Comparison of ENCODE assay signal across 1 cellular context in the genomic region with DNA sequence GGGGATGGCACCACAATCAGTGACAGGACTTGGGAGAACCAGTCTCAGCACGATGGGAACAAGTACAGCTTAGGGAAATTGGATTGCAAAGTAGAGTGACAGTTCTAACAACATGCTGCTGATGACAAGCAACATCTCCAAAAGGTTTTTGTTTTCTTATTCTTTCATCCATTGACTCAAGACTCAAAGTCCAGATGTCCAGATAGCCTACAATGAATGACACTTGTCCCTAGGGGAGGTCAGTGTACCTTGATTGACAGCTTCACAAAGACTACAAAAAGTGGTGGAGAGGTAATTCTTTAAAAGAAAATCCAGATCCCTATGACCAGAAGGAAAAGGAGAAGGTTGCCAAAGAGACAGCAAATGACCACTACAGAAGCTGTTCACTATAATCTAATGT.
A peak's percentile ranks its signal among the peaks of the same experiment; 100 is the strongest.
TF ChIP-seq lines count a peak whose summit lies in the region.

No MANE protein-coding gene starts in this region.

TF ChIP-seq in HepG2, 621 proteins besides CTCF, POLR2A, EP300 and RAD21 (continued from another document and continues in another):
- TF ChIP-seq, protein P1, sequence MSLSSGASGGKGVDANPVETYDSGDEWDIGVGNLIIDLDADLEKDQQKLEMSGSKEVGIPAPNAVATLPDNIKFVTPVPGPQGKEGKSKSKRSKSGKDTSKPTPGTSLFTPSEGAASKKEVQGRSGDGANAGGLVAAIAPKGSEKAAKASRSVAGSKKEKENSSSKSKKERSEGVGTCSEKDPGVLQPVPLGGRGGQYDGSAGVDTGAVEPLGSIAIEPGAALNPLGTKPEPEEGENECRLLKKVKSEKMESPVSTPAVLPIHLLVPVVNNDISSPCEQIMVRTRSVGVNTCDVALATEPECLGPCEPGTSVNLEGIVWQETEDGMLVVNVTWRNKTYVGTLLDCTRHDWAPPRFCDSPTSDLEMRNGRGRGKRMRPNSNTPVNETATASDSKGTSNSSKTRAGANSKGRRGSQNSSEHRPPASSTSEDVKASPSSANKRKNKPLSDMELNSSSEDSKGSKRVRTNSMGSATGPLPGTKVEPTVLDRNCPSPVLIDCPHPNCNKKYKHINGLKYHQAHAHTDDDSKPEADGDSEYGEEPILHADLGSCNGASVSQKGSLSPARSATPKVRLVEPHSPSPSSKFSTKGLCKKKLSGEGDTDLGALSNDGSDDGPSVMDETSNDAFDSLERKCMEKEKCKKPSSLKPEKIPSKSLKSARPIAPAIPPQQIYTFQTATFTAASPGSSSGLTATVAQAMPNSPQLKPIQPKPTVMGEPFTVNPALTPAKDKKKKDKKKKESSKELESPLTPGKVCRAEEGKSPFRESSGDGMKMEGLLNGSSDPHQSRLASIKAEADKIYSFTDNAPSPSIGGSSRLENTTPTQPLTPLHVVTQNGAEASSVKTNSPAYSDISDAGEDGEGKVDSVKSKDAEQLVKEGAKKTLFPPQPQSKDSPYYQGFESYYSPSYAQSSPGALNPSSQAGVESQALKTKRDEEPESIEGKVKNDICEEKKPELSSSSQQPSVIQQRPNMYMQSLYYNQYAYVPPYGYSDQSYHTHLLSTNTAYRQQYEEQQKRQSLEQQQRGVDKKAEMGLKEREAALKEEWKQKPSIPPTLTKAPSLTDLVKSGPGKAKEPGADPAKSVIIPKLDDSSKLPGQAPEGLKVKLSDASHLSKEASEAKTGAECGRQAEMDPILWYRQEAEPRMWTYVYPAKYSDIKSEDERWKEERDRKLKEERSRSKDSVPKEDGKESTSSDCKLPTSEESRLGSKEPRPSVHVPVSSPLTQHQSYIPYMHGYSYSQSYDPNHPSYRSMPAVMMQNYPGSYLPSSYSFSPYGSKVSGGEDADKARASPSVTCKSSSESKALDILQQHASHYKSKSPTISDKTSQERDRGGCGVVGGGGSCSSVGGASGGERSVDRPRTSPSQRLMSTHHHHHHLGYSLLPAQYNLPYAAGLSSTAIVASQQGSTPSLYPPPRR (CRISPR knock-in tag; IDR thresholded peaks at IDR 0.05; ENCODE audit: borderline replicate concordance), result no peak
- TF ChIP-seq TCF7 (IDR thresholded peaks at IDR 0.05; ENCODE audit: low read depth) (0 out of 2 replicates have a peak, but pooled peaks have one; percentile 9), CBFB (CRISPR knock-in tag; IDR thresholded peaks at IDR 0.05) (no peak), FOSL2 (CRISPR knock-in tag; IDR thresholded peaks at IDR 0.05) (no peak), CEBPG (CRISPR knock-in tag; IDR thresholded peaks at IDR 0.05) (no peak), ZNF234 (CRISPR knock-in tag; conservative IDR thresholded peaks at IDR 0.05) (no peak), SOX5 (CRISPR knock-in tag; IDR thresholded peaks at IDR 0.05; ENCODE audit: borderline replicate concordance) (peak; percentile 74; the same call in 1 of the 2 replicates), ZNF367 (CRISPR knock-in tag; IDR thresholded peaks at IDR 0.05; ENCODE audit: borderline replicate concordance) (no peak), PAF1 (CRISPR knock-in tag; IDR thresholded peaks at IDR 0.05) (no peak), TOE1 (CRISPR knock-in tag; IDR thresholded peaks at IDR 0.05) (no peak), STAT5B (CRISPR knock-in tag; IDR thresholded peaks at IDR 0.05) (no peak), ELF3 (CRISPR knock-in tag; IDR thresholded peaks at IDR 0.05) (no peak), ZNF10 (CRISPR knock-in tag; IDR thresholded peaks at IDR 0.05; ENCODE audit: borderline replicate concordance, low read depth) (no peak), HIVEP1 (CRISPR knock-in tag; IDR thresholded peaks at IDR 0.05) (no peak), ZSCAN25 (CRISPR knock-in tag; IDR thresholded peaks at IDR 0.05) (no peak), ZFP1 (CRISPR knock-in tag; IDR thresholded peaks at IDR 0.05) (no peak), YEATS2 (CRISPR knock-in tag; IDR thresholded peaks at IDR 0.05; ENCODE audit: borderline replicate concordance) (no peak), SALL1 (CRISPR knock-in tag; IDR thresholded peaks at IDR 0.05) (peak; percentile 47; the same call in 1 of the 2 replicates), ATRX (CRISPR knock-in tag; IDR thresholded peaks at IDR 0.05; ENCODE audit: borderline replicate concordance) (no peak), SOX13 (IDR thresholded peaks at IDR 0.05) (no peak), SOX13 (CRISPR knock-in tag; conservative IDR thresholded peaks at IDR 0.05 in 1 of 2, IDR thresholded peaks at IDR 0.05 in 1 of 2) (peak in 1 of 2 experiments; percentile 85; a peak in 2 of 4 replicates)
- TF ChIP-seq, protein P2, sequence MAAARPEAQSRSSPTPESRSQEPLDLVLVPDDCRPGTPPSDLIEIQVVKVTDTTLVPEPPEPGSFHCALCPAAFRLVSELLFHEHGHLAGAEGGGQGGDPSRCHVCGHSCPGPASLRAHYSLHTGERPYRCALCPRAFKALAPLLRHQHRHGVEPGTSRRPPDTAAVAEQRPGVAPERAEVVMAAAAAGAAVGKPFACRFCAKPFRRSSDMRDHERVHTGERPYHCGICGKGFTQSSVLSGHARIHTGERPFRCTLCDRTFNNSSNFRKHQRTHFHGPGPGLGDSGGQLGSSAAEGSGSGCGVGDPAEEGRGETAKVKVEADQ (CRISPR knock-in tag; IDR thresholded peaks at IDR 0.05; ENCODE audit: borderline replicate concordance), result no peak
- TF ChIP-seq, protein P3, sequence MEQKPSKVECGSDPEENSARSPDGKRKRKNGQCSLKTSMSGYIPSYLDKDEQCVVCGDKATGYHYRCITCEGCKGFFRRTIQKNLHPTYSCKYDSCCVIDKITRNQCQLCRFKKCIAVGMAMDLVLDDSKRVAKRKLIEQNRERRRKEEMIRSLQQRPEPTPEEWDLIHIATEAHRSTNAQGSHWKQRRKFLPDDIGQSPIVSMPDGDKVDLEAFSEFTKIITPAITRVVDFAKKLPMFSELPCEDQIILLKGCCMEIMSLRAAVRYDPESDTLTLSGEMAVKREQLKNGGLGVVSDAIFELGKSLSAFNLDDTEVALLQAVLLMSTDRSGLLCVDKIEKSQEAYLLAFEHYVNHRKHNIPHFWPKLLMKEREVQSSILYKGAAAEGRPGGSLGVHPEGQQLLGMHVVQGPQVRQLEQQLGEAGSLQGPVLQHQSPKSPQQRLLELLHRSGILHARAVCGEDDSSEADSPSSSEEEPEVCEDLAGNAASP (CRISPR knock-in tag; IDR thresholded peaks at IDR 0.05; ENCODE audit: borderline replicate concordance), result peak; percentile 77; the same call in 1 of the 2 replicates
- TF ChIP-seq, protein P4, sequence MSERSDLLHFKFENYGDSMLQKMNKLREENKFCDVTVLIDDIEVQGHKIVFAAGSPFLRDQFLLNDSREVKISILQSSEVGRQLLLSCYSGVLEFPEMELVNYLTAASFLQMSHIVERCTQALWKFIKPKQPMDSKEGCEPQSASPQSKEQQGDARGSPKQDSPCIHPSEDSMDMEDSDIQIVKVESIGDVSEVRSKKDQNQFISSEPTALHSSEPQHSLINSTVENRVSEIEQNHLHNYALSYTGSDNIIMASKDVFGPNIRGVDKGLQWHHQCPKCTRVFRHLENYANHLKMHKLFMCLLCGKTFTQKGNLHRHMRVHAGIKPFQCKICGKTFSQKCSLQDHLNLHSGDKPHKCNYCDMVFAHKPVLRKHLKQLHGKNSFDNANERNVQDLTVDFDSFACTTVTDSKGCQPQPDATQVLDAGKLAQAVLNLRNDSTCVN (CRISPR knock-in tag; IDR thresholded peaks at IDR 0.05; ENCODE audit: borderline replicate concordance), result no peak
- TF ChIP-seq, protein P5, sequence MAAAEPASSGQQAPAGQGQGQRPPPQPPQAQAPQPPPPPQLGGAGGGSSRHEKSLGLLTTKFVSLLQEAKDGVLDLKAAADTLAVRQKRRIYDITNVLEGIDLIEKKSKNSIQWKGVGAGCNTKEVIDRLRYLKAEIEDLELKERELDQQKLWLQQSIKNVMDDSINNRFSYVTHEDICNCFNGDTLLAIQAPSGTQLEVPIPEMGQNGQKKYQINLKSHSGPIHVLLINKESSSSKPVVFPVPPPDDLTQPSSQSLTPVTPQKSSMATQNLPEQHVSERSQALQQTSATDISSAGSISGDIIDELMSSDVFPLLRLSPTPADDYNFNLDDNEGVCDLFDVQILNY (CRISPR knock-in tag; conservative IDR thresholded peaks at IDR 0.05), result no peak
- TF ChIP-seq, protein P6, sequence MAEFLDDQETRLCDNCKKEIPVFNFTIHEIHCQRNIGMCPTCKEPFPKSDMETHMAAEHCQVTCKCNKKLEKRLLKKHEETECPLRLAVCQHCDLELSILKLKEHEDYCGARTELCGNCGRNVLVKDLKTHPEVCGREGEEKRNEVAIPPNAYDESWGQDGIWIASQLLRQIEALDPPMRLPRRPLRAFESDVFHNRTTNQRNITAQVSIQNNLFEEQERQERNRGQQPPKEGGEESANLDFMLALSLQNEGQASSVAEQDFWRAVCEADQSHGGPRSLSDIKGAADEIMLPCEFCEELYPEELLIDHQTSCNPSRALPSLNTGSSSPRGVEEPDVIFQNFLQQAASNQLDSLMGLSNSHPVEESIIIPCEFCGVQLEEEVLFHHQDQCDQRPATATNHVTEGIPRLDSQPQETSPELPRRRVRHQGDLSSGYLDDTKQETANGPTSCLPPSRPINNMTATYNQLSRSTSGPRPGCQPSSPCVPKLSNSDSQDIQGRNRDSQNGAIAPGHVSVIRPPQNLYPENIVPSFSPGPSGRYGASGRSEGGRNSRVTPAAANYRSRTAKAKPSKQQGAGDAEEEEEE (CRISPR knock-in tag; IDR thresholded peaks at IDR 0.05; ENCODE audit: borderline replicate concordance), result no peak
- TF ChIP-seq, protein P7, sequence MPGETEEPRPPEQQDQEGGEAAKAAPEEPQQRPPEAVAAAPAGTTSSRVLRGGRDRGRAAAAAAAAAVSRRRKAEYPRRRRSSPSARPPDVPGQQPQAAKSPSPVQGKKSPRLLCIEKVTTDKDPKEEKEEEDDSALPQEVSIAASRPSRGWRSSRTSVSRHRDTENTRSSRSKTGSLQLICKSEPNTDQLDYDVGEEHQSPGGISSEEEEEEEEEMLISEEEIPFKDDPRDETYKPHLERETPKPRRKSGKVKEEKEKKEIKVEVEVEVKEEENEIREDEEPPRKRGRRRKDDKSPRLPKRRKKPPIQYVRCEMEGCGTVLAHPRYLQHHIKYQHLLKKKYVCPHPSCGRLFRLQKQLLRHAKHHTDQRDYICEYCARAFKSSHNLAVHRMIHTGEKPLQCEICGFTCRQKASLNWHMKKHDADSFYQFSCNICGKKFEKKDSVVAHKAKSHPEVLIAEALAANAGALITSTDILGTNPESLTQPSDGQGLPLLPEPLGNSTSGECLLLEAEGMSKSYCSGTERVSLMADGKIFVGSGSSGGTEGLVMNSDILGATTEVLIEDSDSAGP (CRISPR knock-in tag; IDR thresholded peaks at IDR 0.05; ENCODE audit: borderline replicate concordance), result no peak
- TF ChIP-seq, protein P8, sequence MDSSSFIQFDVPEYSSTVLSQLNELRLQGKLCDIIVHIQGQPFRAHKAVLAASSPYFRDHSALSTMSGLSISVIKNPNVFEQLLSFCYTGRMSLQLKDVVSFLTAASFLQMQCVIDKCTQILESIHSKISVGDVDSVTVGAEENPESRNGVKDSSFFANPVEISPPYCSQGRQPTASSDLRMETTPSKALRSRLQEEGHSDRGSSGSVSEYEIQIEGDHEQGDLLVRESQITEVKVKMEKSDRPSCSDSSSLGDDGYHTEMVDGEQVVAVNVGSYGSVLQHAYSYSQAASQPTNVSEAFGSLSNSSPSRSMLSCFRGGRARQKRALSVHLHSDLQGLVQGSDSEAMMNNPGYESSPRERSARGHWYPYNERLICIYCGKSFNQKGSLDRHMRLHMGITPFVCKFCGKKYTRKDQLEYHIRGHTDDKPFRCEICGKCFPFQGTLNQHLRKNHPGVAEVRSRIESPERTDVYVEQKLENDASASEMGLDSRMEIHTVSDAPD (CRISPR knock-in tag; IDR thresholded peaks at IDR 0.05), result no peak
- TF ChIP-seq, protein P9, sequence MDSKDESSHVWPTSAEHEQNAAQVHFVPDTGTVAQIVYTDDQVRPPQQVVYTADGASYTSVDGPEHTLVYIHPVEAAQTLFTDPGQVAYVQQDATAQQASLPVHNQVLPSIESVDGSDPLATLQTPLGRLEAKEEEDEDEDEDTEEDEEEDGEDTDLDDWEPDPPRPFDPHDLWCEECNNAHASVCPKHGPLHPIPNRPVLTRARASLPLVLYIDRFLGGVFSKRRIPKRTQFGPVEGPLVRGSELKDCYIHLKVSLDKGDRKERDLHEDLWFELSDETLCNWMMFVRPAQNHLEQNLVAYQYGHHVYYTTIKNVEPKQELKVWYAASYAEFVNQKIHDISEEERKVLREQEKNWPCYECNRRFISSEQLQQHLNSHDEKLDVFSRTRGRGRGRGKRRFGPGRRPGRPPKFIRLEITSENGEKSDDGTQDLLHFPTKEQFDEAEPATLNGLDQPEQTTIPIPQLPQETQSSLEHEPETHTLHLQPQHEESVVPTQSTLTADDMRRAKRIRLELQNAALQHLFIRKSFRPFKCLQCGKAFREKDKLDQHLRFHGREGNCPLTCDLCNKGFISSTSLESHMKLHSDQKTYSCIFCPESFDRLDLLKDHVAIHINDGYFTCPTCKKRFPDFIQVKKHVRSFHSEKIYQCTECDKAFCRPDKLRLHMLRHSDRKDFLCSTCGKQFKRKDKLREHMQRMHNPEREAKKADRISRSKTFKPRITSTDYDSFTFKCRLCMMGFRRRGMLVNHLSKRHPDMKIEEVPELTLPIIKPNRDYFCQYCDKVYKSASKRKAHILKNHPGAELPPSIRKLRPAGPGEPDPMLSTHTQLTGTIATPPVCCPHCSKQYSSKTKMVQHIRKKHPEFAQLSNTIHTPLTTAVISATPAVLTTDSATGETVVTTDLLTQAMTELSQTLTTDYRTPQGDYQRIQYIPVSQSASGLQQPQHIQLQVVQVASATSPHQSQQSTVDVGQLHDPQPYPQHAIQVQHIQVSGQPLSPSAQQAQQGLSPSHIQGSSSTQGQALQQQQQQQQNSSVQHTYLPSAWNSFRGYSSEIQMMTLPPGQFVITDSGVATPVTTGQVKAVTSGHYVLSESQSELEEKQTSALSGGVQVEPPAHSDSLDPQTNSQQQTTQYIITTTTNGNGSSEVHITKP (CRISPR knock-in tag; IDR thresholded peaks at IDR 0.05; ENCODE audit: low read depth), result no peak
- TF ChIP-seq, protein P10, sequence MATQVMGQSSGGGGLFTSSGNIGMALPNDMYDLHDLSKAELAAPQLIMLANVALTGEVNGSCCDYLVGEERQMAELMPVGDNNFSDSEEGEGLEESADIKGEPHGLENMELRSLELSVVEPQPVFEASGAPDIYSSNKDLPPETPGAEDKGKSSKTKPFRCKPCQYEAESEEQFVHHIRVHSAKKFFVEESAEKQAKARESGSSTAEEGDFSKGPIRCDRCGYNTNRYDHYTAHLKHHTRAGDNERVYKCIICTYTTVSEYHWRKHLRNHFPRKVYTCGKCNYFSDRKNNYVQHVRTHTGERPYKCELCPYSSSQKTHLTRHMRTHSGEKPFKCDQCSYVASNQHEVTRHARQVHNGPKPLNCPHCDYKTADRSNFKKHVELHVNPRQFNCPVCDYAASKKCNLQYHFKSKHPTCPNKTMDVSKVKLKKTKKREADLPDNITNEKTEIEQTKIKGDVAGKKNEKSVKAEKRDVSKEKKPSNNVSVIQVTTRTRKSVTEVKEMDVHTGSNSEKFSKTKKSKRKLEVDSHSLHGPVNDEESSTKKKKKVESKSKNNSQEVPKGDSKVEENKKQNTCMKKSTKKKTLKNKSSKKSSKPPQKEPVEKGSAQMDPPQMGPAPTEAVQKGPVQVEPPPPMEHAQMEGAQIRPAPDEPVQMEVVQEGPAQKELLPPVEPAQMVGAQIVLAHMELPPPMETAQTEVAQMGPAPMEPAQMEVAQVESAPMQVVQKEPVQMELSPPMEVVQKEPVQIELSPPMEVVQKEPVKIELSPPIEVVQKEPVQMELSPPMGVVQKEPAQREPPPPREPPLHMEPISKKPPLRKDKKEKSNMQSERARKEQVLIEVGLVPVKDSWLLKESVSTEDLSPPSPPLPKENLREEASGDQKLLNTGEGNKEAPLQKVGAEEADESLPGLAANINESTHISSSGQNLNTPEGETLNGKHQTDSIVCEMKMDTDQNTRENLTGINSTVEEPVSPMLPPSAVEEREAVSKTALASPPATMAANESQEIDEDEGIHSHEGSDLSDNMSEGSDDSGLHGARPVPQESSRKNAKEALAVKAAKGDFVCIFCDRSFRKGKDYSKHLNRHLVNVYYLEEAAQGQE (IDR thresholded peaks at IDR 0.05; ENCODE audit: borderline replicate concordance in 1 of 2, low read depth in 1 of 2, low read length in 2 of 2), result no peak
